ENCODE assay signal across 10 cellular contexts in the genomic region with DNA sequence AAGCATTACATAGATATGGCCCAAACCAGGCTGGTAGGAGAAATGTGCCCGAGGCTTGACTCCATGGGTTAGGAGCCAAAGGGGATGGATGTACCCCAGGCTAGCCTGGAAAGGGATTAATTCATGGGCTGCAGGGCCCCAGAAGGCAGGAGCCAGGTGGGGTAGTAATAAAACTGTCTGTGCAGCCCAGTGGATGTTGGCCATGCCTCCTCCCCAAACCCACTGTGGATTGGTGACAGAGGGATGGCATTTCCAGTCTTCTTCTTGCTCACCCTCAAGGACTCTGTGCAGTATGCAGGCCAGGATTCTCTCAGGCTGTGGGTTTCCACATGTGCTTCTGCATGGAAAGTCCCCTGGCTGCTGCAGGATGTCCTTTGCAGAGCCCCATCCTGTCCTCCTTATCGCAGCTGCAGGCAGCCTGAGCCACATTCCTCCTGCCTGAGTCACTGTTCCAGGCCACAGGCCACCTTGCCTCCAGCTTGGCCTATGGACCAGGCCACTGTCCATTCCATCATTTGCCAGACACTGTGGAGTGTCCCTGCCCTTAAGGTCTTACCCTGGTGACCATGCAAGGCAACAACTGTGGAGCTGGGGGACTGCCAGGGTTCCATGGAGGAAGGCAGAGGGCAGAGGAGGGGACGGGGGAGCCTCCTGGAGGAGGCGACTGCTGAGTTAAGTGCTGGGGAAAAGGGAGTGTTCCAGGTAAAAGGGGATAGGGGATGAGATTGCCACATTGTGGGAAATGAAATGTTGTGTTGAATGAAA. TPM values are rescaled to one million over a fixed set of nuclear protein-coding genes. Genes with fewer than 3 reads are reported as not detected.
A peak's percentile ranks its signal among the peaks of the same experiment; 100 is the strongest.
DNase-seq lines count a peak whose midpoint lies in the region; ATAC-seq and TF ChIP-seq lines count a peak whose summit lies in the region.
"Had no signal": no experiment of that assay in that cellular context is flagged by ENCODE, and none has a peak within 500 bp of the region (broad histone marks: within the 10 kb centered on the region; RNA-seq: fewer than 3 reads in every experiment).

No MANE protein-coding gene starts in this region.

- H3K9me3 ChIP-seq in NT2/D1 (ENCODE audit: insufficient read depth, low read length) (no peaks in the 10 kb centered on the region), A673 (ENCODE audit: low read depth, low read length, poor library complexity, severe bottlenecking) (no peaks in the 10 kb centered on the region)
- H3K9me3 ChIP-seq in CD4-positive, alpha-beta T cell (ENCODE audit: control insufficient read depth, low read length) = no peaks in the 10 kb centered on the region
- H3K9me3 ChIP-seq: ovary had no signal

- H3K4me3 ChIP-seq in NT2/D1 (ENCODE audit: insufficient read length, low read depth) (no peak overlapping the region), rectal smooth muscle tissue (ENCODE audit: low read length) (no peak overlapping the region), A673 (ENCODE audit: low read depth, low read length, poor library complexity, severe bottlenecking) (no peak overlapping the region)
- H3K4me3 ChIP-seq: ovary, SK-N-MC had no signal

- no peaks in the 10 kb centered on the region for H3K27me3 Mint-ChIP-seq in CD4-positive, alpha-beta T cell

- no peaks in the 10 kb centered on the region for H3K9me3 Mint-ChIP-seq in CD4-positive, alpha-beta T cell

- ATAC-seq in GM21619 (IDR thresholded peaks at IDR 0.05; ENCODE audit: unreplicated experiment) (peak; percentile 57), HG03457 (IDR thresholded peaks at IDR 0.05; ENCODE audit: unreplicated experiment) (no peak), HG03342 (IDR thresholded peaks at IDR 0.05; ENCODE audit: unreplicated experiment) (no peak)
- ATAC-seq in CD4-positive, alpha-beta T cell (ENCODE audit: poor library complexity) = no peak

- no peaks in the 10 kb centered on the region for H3K4me1 Mint-ChIP-seq in CD4-positive, alpha-beta T cell (ENCODE audit: low read depth)

- H3K27ac ChIP-seq in rectal smooth muscle tissue (ENCODE audit: low read depth, low read length) = peak overlapping the region; percentile 68
- H3K27ac ChIP-seq in A673 (ENCODE audit: low read depth, low read length, poor library complexity, severe bottlenecking) = no peak overlapping the region
- no peak overlapping the region for H3K27ac ChIP-seq in CD4-positive, alpha-beta T cell (ENCODE audit: low read depth, low read length)
- H3K27ac ChIP-seq: ovary, SK-N-MC had no signal

- TF ChIP-seq CTCF in A673 (conservative IDR thresholded peaks at IDR 0.05; ENCODE audit: low read depth, low read length) = no peak
- TF ChIP-seq CTCF in CD4-positive, alpha-beta T cell (IDR thresholded peaks at IDR 0.05) = no peak

- no peak overlapping the region for H3K4me3 Mint-ChIP-seq in CD4-positive, alpha-beta T cell

- H3K4me1 ChIP-seq in NT2/D1 (ENCODE audit: insufficient read depth, insufficient read length) (peaks cover 3% of the 10 kb centered on the region), rectal smooth muscle tissue (ENCODE audit: control insufficient read depth, insufficient read depth, low read length) (peaks cover 17% of the 10 kb centered on the region), A673 (ENCODE audit: insufficient read depth, low read length, poor library complexity, severe bottlenecking) (no peaks in the 10 kb centered on the region)

- H3K36me3 ChIP-seq in NT2/D1 (ENCODE audit: insufficient read depth, insufficient read length, low read length) = no peaks in the 10 kb centered on the region
- H3K36me3 ChIP-seq in rectal smooth muscle tissue (ENCODE audit: control insufficient read depth, insufficient read depth, low read length) = no peaks in the 10 kb centered on the region
- no peaks in the 10 kb centered on the region for H3K36me3 ChIP-seq in A673 (ENCODE audit: insufficient read depth, low read length, poor library complexity, severe bottlenecking)
- H3K36me3 ChIP-seq: ovary had no signal

- H3K9ac ChIP-seq in NT2/D1 (ENCODE audit: insufficient read length, low read depth) (no peak overlapping the region), rectal smooth muscle tissue (ENCODE audit: low read length) (no peak overlapping the region)

- intact Hi-C loops in A673 (cut with micrococcal nuclease; ENCODE audit: unreplicated experiment) = no loop called here
- intact Hi-C loops in CD4-positive, alpha-beta T cell (cut with DNase I, micrococcal nuclease) = no loop called here

- BruUV-seq in A673 (replicated peaks; lab: Mats Ljungman, UMichigan) = no TSS peak

- no peaks in the 10 kb centered on the region for H3K36me3 Mint-ChIP-seq in CD4-positive, alpha-beta T cell (ENCODE audit: low read depth)

- DNase-seq in NT2/D1 (ENCODE audit: low read depth, low spot score) = peak; percentile 36
- DNase-seq in fibroblast of peridontal ligament (ENCODE audit: extremely low read depth) = peak; percentile 44
- DNase-seq in A673 (ENCODE audit: low spot score) = no peak
- DNase-seq in CD4-positive, alpha-beta T cell = no peak

- POLR2A ChIA-PET in A673 (lab: Charles Lee; ENCODE audit: low non-redundant PET) = no interaction called here
- POLR2A ChIA-PET in CD4-positive, alpha-beta T cell (lab: Charles Lee) = interaction anchor here (1.0 kb wide), 1 partner anchor 39 kb away, joined by 3 read pairs; the partner anchor contains the start of gene INO80C

- H3K27ac Mint-ChIP-seq in CD4-positive, alpha-beta T cell = no peak overlapping the region

- H3K27me3 ChIP-seq in NT2/D1 (ENCODE audit: insufficient read depth, insufficient read length) (no peaks in the 10 kb centered on the region), rectal smooth muscle tissue (ENCODE audit: control insufficient read depth, insufficient read depth, low read length) (no peaks in the 10 kb centered on the region), A673 (replicated peaks; ENCODE audit: insufficient read depth, low read depth, low read length, poor library complexity) (no peaks in the 10 kb centered on the region)
- no peaks in the 10 kb centered on the region for H3K27me3 ChIP-seq in CD4-positive, alpha-beta T cell (ENCODE audit: control insufficient read depth, insufficient read depth, low read length)
- H3K27me3 ChIP-seq: ovary had no signal

- CTCF ChIA-PET in A673 (lab: Charles Lee) = no interaction called here
- CTCF ChIA-PET in CD4-positive, alpha-beta T cell (lab: Charles Lee) = interaction anchor here (0.6 to 0.7 kb wide), 2 partner anchors 31 to 432 kb away, joined by 3 read pairs; no protein-coding TSS in a partner anchor

RNA-seq across cellular contexts. Expression of gene INO80C, which starts 38.9 kb away (rescaled TPM):
- total RNA-seq in A673 (2021) = 31.3 and 36.6 TPM in 2 replicates
- 10 to 100 TPM; 13.0 to 16.0 TPM for total RNA-seq in CD4-positive, alpha-beta T cell

Comparison
In these comparisons a context has a peak if more than half of its experiments do, and no peak if none do; other contexts are left out.
1. DNase-seq: peak in NT2/D1 (single experiment) and fibroblast of peridontal ligament (single experiment); none in A673 (single experiment) and CD4-positive, alpha-beta T cell (0 of 10).